Comparison of ENCODE assay signal across 13 cellular contexts in the genomic region with DNA sequence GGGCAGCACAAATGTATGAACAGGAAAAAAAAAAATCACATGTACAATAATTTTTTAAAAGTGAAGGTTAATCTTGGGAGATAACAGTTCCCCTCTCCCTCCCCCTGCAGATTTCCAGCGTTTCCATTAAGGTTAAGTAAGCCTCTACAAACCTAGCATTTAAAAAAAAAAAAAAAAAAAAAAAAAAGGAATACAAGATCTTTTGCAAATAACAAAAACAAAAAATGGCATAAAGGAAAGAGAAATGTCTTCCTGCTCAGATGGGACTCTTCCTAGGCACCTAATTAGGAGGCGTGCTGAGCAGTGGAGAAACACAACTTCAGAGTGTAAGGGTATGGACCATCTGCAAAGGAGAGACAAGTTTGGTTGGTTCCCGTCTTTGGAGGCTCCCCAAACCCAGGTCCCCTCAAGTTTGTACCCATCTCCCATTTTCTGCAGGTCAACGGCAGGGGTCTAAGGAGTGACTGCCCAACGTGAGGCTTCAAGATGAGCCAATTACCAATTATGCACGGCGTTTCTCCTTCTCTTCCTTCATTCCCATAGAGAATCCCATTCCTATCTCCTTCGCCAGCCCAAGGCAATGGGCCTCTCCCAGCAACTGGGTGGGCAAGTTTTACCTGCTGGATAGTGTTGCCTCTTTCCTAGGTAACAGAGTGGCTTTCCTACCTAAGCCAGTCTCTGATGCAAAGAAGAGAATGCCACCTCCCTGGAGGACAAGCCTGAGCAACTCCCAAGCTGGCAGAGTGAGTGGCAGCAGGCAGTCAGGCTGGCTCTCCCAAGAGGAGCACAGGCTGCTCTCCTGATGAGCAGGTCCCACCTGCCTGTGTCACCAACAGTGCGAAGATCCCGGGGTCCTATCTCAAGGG. TPM values are rescaled to one million over a fixed set of nuclear protein-coding genes. Genes with fewer than 3 reads are reported as not detected.
DNase-seq lines count a peak whose midpoint lies in the region; ATAC-seq and TF ChIP-seq lines count a peak whose summit lies in the region.
"Had no signal": no experiment of that assay in that cellular context is flagged by ENCODE, and none has a peak within 500 bp of the region (broad histone marks: within the 10 kb centered on the region; RNA-seq: fewer than 3 reads in every experiment).

No MANE protein-coding gene starts in this region.

- H3K36me3 ChIP-seq in fibroblast of lung (ENCODE audit: control insufficient read depth, insufficient read depth, low read length): peaks cover 38% of the 10 kb centered on the region

- peak overlapping the region; percentile 4 for H3K27ac Mint-ChIP-seq in activated T-cell treated with anti-CD3 and anti-CD28 coated beads, Interleukin-2, amount 50 U/mL, for 72 hours
- peak overlapping the region; percentile 26 for H3K27ac Mint-ChIP-seq in stimulated activated effector memory CD8-positive, alpha-beta T cell treated with anti-CD3 and anti-CD28 coated beads, Interleukin-12 subunit alpha, Interleukin-12 subunit beta, amount 100 ng/mL, for 72 hours

- no peaks in the 10 kb centered on the region for H3K9me3 ChIP-seq in fibroblast of lung (ENCODE audit: control insufficient read depth, insufficient read depth, low read depth, low read length)
- H3K9me3 ChIP-seq: HAP-1 had no signal

- no peak overlapping the region for H3K4me2 ChIP-seq in fibroblast of lung (ENCODE audit: extremely low read depth, insufficient read depth, low read length)

- no peaks in the 10 kb centered on the region for H4K20me1 ChIP-seq in fibroblast of lung (ENCODE audit: control insufficient read depth, extremely low read depth, insufficient read depth, low read length)

- H3K4me1 ChIP-seq in fibroblast of lung (ENCODE audit: control insufficient read depth, extremely low read depth, insufficient read depth, low read length): peaks cover 15% of the 10 kb centered on the region

- peaks cover 12 to 36% of the 10 kb centered on the region in 2 donors for H3K36me3 Mint-ChIP-seq in activated T-cell treated with anti-CD3 and anti-CD28 coated beads, Interleukin-2, amount 50 U/mL, for 72 hours (ENCODE audit: insufficient read depth in 2 of 2)
- H3K36me3 Mint-ChIP-seq in stimulated activated effector memory CD8-positive, alpha-beta T cell treated with anti-CD3 and anti-CD28 coated beads, Interleukin-12 subunit alpha, Interleukin-12 subunit beta, amount 100 ng/mL, for 72 hours: peaks cover 77% of the 10 kb centered on the region

- no peak for ATAC-seq in activated T-cell treated with anti-CD3 and anti-CD28 coated beads, Interleukin-2, amount 50 U/mL, for 72 hours (replicated peaks in 1 of 2)
- ATAC-seq in stimulated activated effector memory CD8-positive, alpha-beta T cell treated with anti-CD3 and anti-CD28 coated beads, Interleukin-12 subunit alpha, Interleukin-12 subunit beta, amount 100 ng/mL, for 72 hours: no peak
- no peak for ATAC-seq in GM19455 (IDR thresholded peaks at IDR 0.05; ENCODE audit: unreplicated experiment)

- peaks cover 60% of the 10 kb centered on the region for H3K4me1 Mint-ChIP-seq in activated T-cell treated with anti-CD3 and anti-CD28 coated beads, Interleukin-2, amount 50 U/mL, for 72 hours (ENCODE audit: low read depth)
- H3K4me1 Mint-ChIP-seq in stimulated activated effector memory CD8-positive, alpha-beta T cell treated with anti-CD3 and anti-CD28 coated beads, Interleukin-12 subunit alpha, Interleukin-12 subunit beta, amount 100 ng/mL, for 72 hours: peaks cover 33% of the 10 kb centered on the region

- H3K27me3 ChIP-seq in fibroblast of lung (ENCODE audit: control insufficient read depth, insufficient read depth, low read length): no peaks in the 10 kb centered on the region

- no peak overlapping the region for H3K4me3 ChIP-seq in fibroblast of lung (replicated peaks in 1 of 4; ENCODE audit: control extremely low read depth in 1 of 4, insufficient read depth in 1 of 4, low read depth in 3 of 4, low read length in 4 of 4)
- H3K4me3 ChIP-seq: HAP-1 had no signal

- H2AFZ ChIP-seq in fibroblast of lung (ENCODE audit: low read length): no peak overlapping the region

- H3K27ac ChIP-seq in VCaP (peak overlapping the region; percentile 100), fibroblast of lung (ENCODE audit: insufficient read depth, low read length) (peak overlapping the region; percentile 7)

- no peak overlapping the region for H3K9ac ChIP-seq in fibroblast of lung (ENCODE audit: insufficient read depth, low read length)

- H3K4me3 Mint-ChIP-seq in activated T-cell treated with anti-CD3 and anti-CD28 coated beads, Interleukin-2, amount 50 U/mL, for 72 hours: no peak overlapping the region
- H3K4me3 Mint-ChIP-seq in stimulated activated effector memory CD8-positive, alpha-beta T cell treated with anti-CD3 and anti-CD28 coated beads, Interleukin-12 subunit alpha, Interleukin-12 subunit beta, amount 100 ng/mL, for 72 hours: no peak overlapping the region

- H3K9me3 Mint-ChIP-seq in activated T-cell treated with anti-CD3 and anti-CD28 coated beads, Interleukin-2, amount 50 U/mL, for 72 hours: no peaks in the 10 kb centered on the region
- H3K9me3 Mint-ChIP-seq in stimulated activated effector memory CD8-positive, alpha-beta T cell treated with anti-CD3 and anti-CD28 coated beads, Interleukin-12 subunit alpha, Interleukin-12 subunit beta, amount 100 ng/mL, for 72 hours: no peaks in the 10 kb centered on the region

- DNase-seq in activated T-cell treated with anti-CD3 and anti-CD28 coated beads, Interleukin-2, amount 50 U/mL, for 72 hours: no peak
- DNase-seq in activated T-cell treated with anti-CD3 and anti-CD28 coated beads for 4 hours: no peak
- DNase-seq in fibroblast of lung (ENCODE audit: low read depth in 2 of 2): no peak
- DNase-seq in stimulated activated effector memory CD8-positive, alpha-beta T cell treated with anti-CD3 and anti-CD28 coated beads, Interleukin-12 subunit alpha, Interleukin-12 subunit beta, amount 100 ng/mL, for 72 hours (ENCODE audit: low spot score in 2 of 2): no peak
- no peak for DNase-seq in RPMI8226
- no peak for DNase-seq in T-helper 9 cell
- DNase-seq: AML-193, erythroblast, NCI-H2227 treated with DMSO at 0.1 percent for 48 hours had no signal

- TF ChIP-seq CTCF in VCaP (conservative IDR thresholded peaks at IDR 0.05): no peak
- no peak for TF ChIP-seq CTCF in fibroblast of lung (conservative IDR thresholded peaks at IDR 0.05 in 1 of 2, IDR thresholded peaks at IDR 0.05 in 1 of 2; ENCODE audit: low read depth in 1 of 2, low read length in 2 of 2)

- H3K79me2 ChIP-seq in fibroblast of lung (ENCODE audit: control insufficient read depth, insufficient read depth, low read length): peaks cover 14% of the 10 kb centered on the region

- no peaks in the 10 kb centered on the region for H3K27me3 Mint-ChIP-seq in activated T-cell treated with anti-CD3 and anti-CD28 coated beads, Interleukin-2, amount 50 U/mL, for 72 hours (ENCODE audit: low read depth)

RNA-seq across cellular contexts. Expression of gene ECH1, which starts 5.1 kb away (rescaled TPM):
- 100 to 1,000 TPM; 183 to 210 TPM for total RNA-seq in activated T-cell treated with anti-CD3 and anti-CD28 coated beads, Interleukin-2, amount 50 U/mL, for 72 hours
- 41.1 and 46.4 TPM in 2 replicates for total RNA-seq in fibroblast of lung
- 37.8 and 40.0 TPM in 2 replicates for polyA plus RNA-seq in fibroblast of lung
- 50.7 and 65.7 TPM in 2 replicates for polyA plus RNA-seq in fibroblast of lung (2012)
- 36.2 and 177 TPM in 2 replicates for polyA minus RNA-seq in fibroblast of lung (ENCODE audit: low replicate concordance)

RNA-seq across cellular contexts. Expression of gene HNRNPL, which starts 13.1 kb away (rescaled TPM):
- total RNA-seq in activated T-cell treated with anti-CD3 and anti-CD28 coated beads, Interleukin-2, amount 50 U/mL, for 72 hours: 100 to 1,000 TPM; 427 to 457 TPM
- 144 and 184 TPM in 2 replicates for total RNA-seq in fibroblast of lung
- polyA plus RNA-seq in fibroblast of lung: 189 and 275 TPM in 2 replicates
- 309 and 382 TPM in 2 replicates for polyA plus RNA-seq in fibroblast of lung (2012)
- 386 and 558 TPM in 2 replicates for polyA minus RNA-seq in fibroblast of lung (ENCODE audit: low replicate concordance)

RNA-seq across cellular contexts. Expression of gene LGALS4, which starts 23.9 kb away (rescaled TPM):
- 1 to 10 TPM; 2.3 to 4.1 TPM for total RNA-seq in activated T-cell treated with anti-CD3 and anti-CD28 coated beads, Interleukin-2, amount 50 U/mL, for 72 hours
- not detected in 2 replicates for total RNA-seq in fibroblast of lung
- polyA plus RNA-seq in fibroblast of lung: not detected in 2 replicates
- not detected in 2 replicates for polyA plus RNA-seq in fibroblast of lung (2012)
- polyA minus RNA-seq in fibroblast of lung (ENCODE audit: low replicate concordance): not detected in 2 replicates

RNA-seq across cellular contexts. Expression of gene RINL, which starts 41.4 kb away (rescaled TPM):
- 100 to 1,000 TPM; 122 to 151 TPM for total RNA-seq in activated T-cell treated with anti-CD3 and anti-CD28 coated beads, Interleukin-2, amount 50 U/mL, for 72 hours
- 2.6 and 3.5 TPM in 2 replicates for total RNA-seq in fibroblast of lung
- polyA plus RNA-seq in fibroblast of lung: 0.59 and 0.86 TPM in 2 replicates
- 1.1 and 1.7 TPM in 2 replicates for polyA plus RNA-seq in fibroblast of lung (2012)
- 1.6 TPM in 1 of 2 replicates, not detected in the other for polyA minus RNA-seq in fibroblast of lung (ENCODE audit: low replicate concordance)

RNA-seq across cellular contexts. Expression of gene LGALS7B, which starts 47.7 kb away (rescaled TPM):
- total RNA-seq in activated T-cell treated with anti-CD3 and anti-CD28 coated beads, Interleukin-2, amount 50 U/mL, for 72 hours: not detected
- total RNA-seq in fibroblast of lung: not detected in 2 replicates
- 0.28 TPM in 1 of 2 replicates, not detected in the other for polyA plus RNA-seq in fibroblast of lung
- polyA plus RNA-seq in fibroblast of lung (2012): not detected in 2 replicates
- polyA minus RNA-seq in fibroblast of lung (ENCODE audit: low replicate concordance): not detected in 2 replicates
- total RNA-seq: activated CD8-positive, alpha-beta memory T cell treated with anti-CD3 and anti-CD28 coated beads for 36 hours had no signal
